21 cellular contexts compared by ENCODE assay signal in genomic region chr5:32342656-32343055, GRCh38.
DNase-seq lines count a peak whose midpoint lies in the region; ATAC-seq lines count a peak whose summit lies in the region.
"Had no signal": no experiment of that assay in that cellular context is flagged by ENCODE, and none has a peak within 500 bp of the region (broad histone marks: within the 10 kb centered on the region; RNA-seq: fewer than 3 reads in every experiment).

No MANE protein-coding gene starts in this region.

- DNase-seq in DMS79 treated with DMSO at 0.1 percent for 48 hours (lab: John Stamatoyannopoulos, UW) (peak; percentile 21), DMS79 (lab: John Stamatoyannopoulos, UW) (no peak), NCI-H1694 treated with DMSO at 0.1 percent for 48 hours (lab: John Stamatoyannopoulos, UW) (peak; percentile 99), NCI-H748 (lab: John Stamatoyannopoulos, UW; ENCODE audit: unreplicated experiment) (peak; percentile 73), fibroblast of peridontal ligament (ENCODE audit: extremely low read depth) (peak; percentile 14)
- DNase-seq in stimulated activated naive CD8-positive, alpha-beta T cell treated with anti-CD3 and anti-CD28 coated beads, Interleukin-15, Interleukin-2, amounts not matched to agents 100 U/mL and 50 U/mL, for 24 hours: no peak
- DNase-seq in activated CD4-positive, alpha-beta T cell treated with anti-CD3 and anti-CD28 coated beads for 4 hours: no peak
- DNase-seq: activated CD4-positive, alpha-beta T cell treated with anti-CD3 and anti-CD28 coated beads, Interleukin-2, amount 10 ng/mL, durations not matched to agents 24 days and 14 days; activated naive CD4-positive, alpha-beta T cell treated with Interleukin-2 at 50 U/mL for 16 hours; activated T-cell treated with anti-CD3 and anti-CD28 coated beads, Interleukin-2, amount 50 U/mL, for 48 hours; adrenal gland; brain microvascular endothelial cell; CD4-positive, alpha-beta memory T cell; DND-41; effector CD8-positive, alpha-beta T cell; foreskin keratinocyte; H9; left cardiac atrium; stimulated activated CD8-positive, alpha-beta memory T cell treated with anti-CD3 and anti-CD28 coated beads, Interleukin-4, amount 100 ng/mL, for 48 hours; transverse colon had no signal

- no peak for ATAC-seq in HG03460 (IDR thresholded peaks at IDR 0.05; ENCODE audit: unreplicated experiment)
- ATAC-seq in stimulated activated naive CD8-positive, alpha-beta T cell treated with anti-CD3 and anti-CD28 coated beads, Interleukin-15, Interleukin-2, amounts not matched to agents 100 U/mL and 50 U/mL, for 24 hours: no peak
- ATAC-seq: foreskin keratinocyte, left cardiac atrium had no signal

Comparison
In these comparisons a context has a peak if more than half of its experiments do, and no peak if none do; other contexts are left out.
1. DNase-seq: peak in DMS79 treated with DMSO at 0.1 percent for 48 hours (single experiment), NCI-H1694 treated with DMSO at 0.1 percent for 48 hours (single experiment), NCI-H748 (single experiment) and fibroblast of peridontal ligament (single experiment); none in DMS79 (single experiment), stimulated activated naive CD8-positive, alpha-beta T cell treated with anti-CD3 and anti-CD28 coated beads, Interleukin-15, Interleukin-2, amounts not matched to agents 100 U/mL and 50 U/mL, for 24 hours (single experiment) and activated CD4-positive, alpha-beta T cell treated with anti-CD3 and anti-CD28 coated beads for 4 hours (0 of 2).